In genomic region chr14:100306256-100306505, GRCh38 we compare ENCODE assay signal across 8 cellular contexts. TPM values are rescaled to one million over a fixed set of nuclear protein-coding genes. Genes with fewer than 3 reads are reported as not detected.
DNase-seq lines count a peak whose midpoint lies in the region; ATAC-seq and TF ChIP-seq lines count a peak whose summit lies in the region.

TSS of gene SLC25A29 (minus strand) at chr14:100306444. CDS start at chr14:100306232, 212 bp downstream.

- H2AFZ ChIP-seq in SK-N-SH (ENCODE audit: low read depth), result peak within 1 kb of the TSS; percentile 91; the same call in 1 of the 2 replicates

- DNase-seq in SK-N-SH, result no peak
- DNase-seq in body of pancreas, result no peak
- DNase-seq in left lobe of liver (ENCODE audit: low spot score), result no peak
- no peak for DNase-seq in SHP77 treated with DMSO at 0.1 percent for 48 hours (lab: John Stamatoyannopoulos, UW)
- DNase-seq in putamen (ENCODE audit: low spot score), result no peak
- no peak for DNase-seq in hypothalamus (lab: John Stamatoyannopoulos, UW)

- H3K9ac ChIP-seq in SK-N-SH, result peak within 1 kb of the TSS; percentile 90

- no peaks in the 10 kb centered on the region for H3K27me3 ChIP-seq in SK-N-SH (ENCODE audit: insufficient read depth)
- no peaks in the 10 kb centered on the region for H3K27me3 ChIP-seq in body of pancreas

- no peak for TF ChIP-seq CTCF in SK-N-SH (IDR thresholded peaks at IDR 0.05)
- no peak for TF ChIP-seq CTCF in body of pancreas (IDR thresholded peaks at IDR 0.05)

- H3F3A ChIP-seq in SK-N-SH (replicated peaks; ENCODE audit: insufficient read depth), result no peaks in the 10 kb centered on the region

- 8% methylated on average over 8 of the region's 32 CpGs for WGBS in SK-N-SH (ENCODE audit: low lambda C conversion rate)
- WGBS in body of pancreas, 2 donors, result 1% methylated on average over 28 of the region's 32 CpGs; no CpG with 5 or more reads in 1 of the 2 donors

- ATAC-seq in SK-N-SH treated with all-trans-retinoic acid at 6 μM for 48 hours, result no peak
- ATAC-seq in body of pancreas, result no peak
- no peak for ATAC-seq in left lobe of liver

- H3K79me2 ChIP-seq in SK-N-SH (ENCODE audit: insufficient read depth), result peaks cover 45% of the 10 kb centered on the region; the same call in 1 of the 2 replicates

- peak within 1 kb of the TSS; percentile 99 for H3K4me2 ChIP-seq in SK-N-SH

- H3K27ac ChIP-seq in SK-N-SH (ENCODE audit: low read depth in 2 of 2, low read length in 1 of 2) (peak within 1 kb of the TSS; percentile 51 to 81), body of pancreas (peak within 1 kb of the TSS; percentile 68 to 82 (median 74)), temporal lobe (ENCODE audit: low read depth, low read length) (peak within 1 kb of the TSS; percentile 73)

- intact Hi-C loops in body of pancreas (cut with DNase I), result no loop called here

- POLR2A ChIA-PET in SK-N-SH (lab: Yijun Ruan, JAX), result interaction anchor here (1.3 to 1.7 kb wide), 2 partner anchors 16 to 69 kb away, joined by 4 to 6 read pairs; partner anchors contain the start of gene WDR25

- no peak for TF ChIP-seq RAD21 in SK-N-SH (IDR thresholded peaks at IDR 0.05; ENCODE audit: low read length)

- H3K9me2 ChIP-seq in SK-N-SH, result no peaks in the 10 kb centered on the region

- no peaks in the 10 kb centered on the region for H3K36me3 ChIP-seq in SK-N-SH (replicated peaks in 1 of 2; ENCODE audit: control insufficient read depth in 1 of 2, insufficient read depth in 2 of 2, low read length in 1 of 2)
- H3K36me3 ChIP-seq in body of pancreas (replicated peaks in 1 of 2; ENCODE audit: insufficient read depth in 1 of 2, low read depth in 2 of 2), result no peaks in the 10 kb centered on the region

- TF ChIP-seq POLR2A in body of pancreas (IDR thresholded peaks at IDR 0.05), result peak in 1 of 3 donors; percentile 33

- H3K9me3 ChIP-seq in SK-N-SH, result no peaks in the 10 kb centered on the region
- no peaks in the 10 kb centered on the region for H3K9me3 ChIP-seq in body of pancreas

- H3K4me1 ChIP-seq in SK-N-SH (ENCODE audit: control insufficient read depth in 1 of 2, insufficient read depth in 2 of 2, low read depth in 1 of 2, low read length in 1 of 2) (peaks cover 0 to 28% of the 10 kb centered on the region in 2 experiments; a peak in 2 of 4 replicates), body of pancreas (peaks cover 45% of the 10 kb centered on the region)

- H4K20me1 ChIP-seq in SK-N-SH (ENCODE audit: insufficient read depth), result peaks cover 31% of the 10 kb centered on the region

- peak within 1 kb of the TSS; percentile 87 to 90 for H3K4me3 ChIP-seq in SK-N-SH (ENCODE audit: low read depth in 2 of 2, low read length in 1 of 2)
- H3K4me3 ChIP-seq in body of pancreas, result peak within 1 kb of the TSS; percentile 33 to 71

- TF ChIP-seq EP300 in SK-N-SH (IDR thresholded peaks at IDR 0.05; ENCODE audit: borderline replicate concordance in 1 of 2, low read depth in 1 of 2, low read length in 1 of 2), result no peak

- CTCF ChIA-PET in SK-N-SH (lab: Yijun Ruan, JAX), result no interaction called here

TF ChIP-seq in SK-N-SH, 30 proteins besides CTCF, POLR2A, EP300 and RAD21:
- TF ChIP-seq RXRA (IDR thresholded peaks at IDR 0.05; ENCODE audit: borderline replicate concordance, low read depth) (no peak), ZBTB33 (IDR thresholded peaks at IDR 0.05; ENCODE audit: borderline replicate concordance, low read depth) (no peak), TAF1 (IDR thresholded peaks at IDR 0.05; ENCODE audit: borderline replicate concordance, low read depth, low read length) (peak; percentile 43; the same call in 1 of the 2 replicates), IRF3 (IDR thresholded peaks at IDR 0.05; ENCODE audit: low read depth, low read length) (no peak)

TF ChIP-seq in SK-N-SH treated with all-trans-retinoic acid at 6 μM for 48 hours, 23 proteins besides CTCF, POLR2A, EP300 and RAD21:
- no peak for TF ChIP-seq TSHZ2 (CRISPR knock-in tag; IDR thresholded peaks at IDR 0.05)
- TF ChIP-seq GLIS3 (CRISPR knock-in tag; IDR thresholded peaks at IDR 0.05), result no peak
- TF ChIP-seq TOX (CRISPR knock-in tag; IDR thresholded peaks at IDR 0.05; ENCODE audit: borderline replicate concordance), result no peak
- no peak for TF ChIP-seq ZC3H10 (CRISPR knock-in tag; IDR thresholded peaks at IDR 0.05)
- TF ChIP-seq POU6F1 (CRISPR knock-in tag; IDR thresholded peaks at IDR 0.05; ENCODE audit: borderline replicate concordance, low read depth), result no peak
- no peak for TF ChIP-seq ZNF565 (CRISPR knock-in tag; conservative IDR thresholded peaks at IDR 0.05; ENCODE audit: low read depth)
- TF ChIP-seq PPARA (CRISPR knock-in tag; IDR thresholded peaks at IDR 0.05; ENCODE audit: borderline replicate concordance), result no peak
- no peak for TF ChIP-seq SNAI2 (CRISPR knock-in tag; IDR thresholded peaks at IDR 0.05)
- TF ChIP-seq CSDC2 (CRISPR knock-in tag; IDR thresholded peaks at IDR 0.05), result no peak
- no peak for TF ChIP-seq PATZ1 (CRISPR knock-in tag; IDR thresholded peaks at IDR 0.05; ENCODE audit: borderline replicate concordance)
- TF ChIP-seq CREB5 (CRISPR knock-in tag; IDR thresholded peaks at IDR 0.05; ENCODE audit: low read depth), result no peak
- TF ChIP-seq ISL1 (CRISPR knock-in tag; IDR thresholded peaks at IDR 0.05), result no peak
TF ChIP-seq in SK-N-SH treated with all-trans-retinoic acid at 6 μM for 48 hours: peak in this region for 0.

RNA-seq across cellular contexts. Expression of gene SLC25A29, which starts in this region (rescaled TPM):
- polyA plus RNA-seq in SK-N-SH (2012; rRNA removed), result 66.9 and 84.6 TPM in 2 replicates
- 13.9 and 26.7 TPM in 2 replicates for polyA plus RNA-seq in SK-N-SH (2012; cell fraction: cytosol; rRNA removed)
- 442 and 628 TPM in 2 replicates for polyA plus RNA-seq in SK-N-SH (2012; cell fraction: nucleus; rRNA removed)
- 10 to 100 TPM; 25.2 to 63.9 TPM for total RNA-seq in body of pancreas
- 34.1 TPM for total RNA-seq in left lobe of liver
- 42.8 TPM for total RNA-seq in temporal lobe
